Comparison of ENCODE assay signal across 8 cellular contexts in the genomic region with DNA sequence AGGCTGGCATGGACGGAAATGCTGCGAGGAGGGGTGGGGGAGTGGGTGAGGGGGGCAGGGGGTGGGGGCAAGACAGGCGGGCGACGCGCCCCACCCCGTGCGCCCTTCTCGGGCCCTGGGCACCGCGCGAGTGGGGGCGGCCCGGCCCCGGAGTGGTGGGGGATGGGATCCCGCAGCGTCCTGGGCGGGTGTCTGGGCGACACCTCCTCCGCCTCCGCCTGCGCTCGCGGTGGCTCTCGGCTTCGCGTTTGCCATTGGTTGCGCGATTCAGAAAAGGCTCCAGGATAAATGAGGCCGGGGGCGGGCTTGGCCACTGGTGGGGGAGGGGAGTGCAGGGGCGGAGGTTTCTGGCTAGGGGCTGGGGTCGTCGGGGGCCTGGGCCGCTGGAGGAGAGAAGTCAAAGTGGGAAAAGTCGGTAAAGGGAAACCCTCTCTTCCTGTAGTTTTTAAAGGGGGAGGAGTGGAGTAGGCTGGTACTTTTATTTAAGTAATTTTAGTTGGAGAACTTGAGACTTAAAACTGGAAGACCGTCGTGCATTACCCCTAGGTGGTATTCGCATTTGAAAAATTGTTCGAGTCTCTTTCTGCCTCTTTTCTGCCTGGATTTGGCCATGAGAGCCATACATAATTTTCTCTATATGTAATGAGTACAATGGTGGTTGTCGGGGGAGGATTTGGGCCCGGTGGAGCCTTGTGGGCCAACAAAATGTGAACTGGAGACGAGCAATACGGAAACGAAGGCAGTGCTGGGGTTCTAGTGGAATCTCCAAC. TPM values are rescaled to one million over a fixed set of nuclear protein-coding genes. Genes with fewer than 3 reads are reported as not detected.
DNase-seq lines count a peak whose midpoint lies in the region; ATAC-seq and TF ChIP-seq lines count a peak whose summit lies in the region.

No MANE protein-coding gene starts in this region.

- H3K4me3 ChIP-seq in WI38 (ENCODE audit: low read depth, low read length), result peak overlapping the region; percentile 86
- H3K4me3 ChIP-seq in fibroblast of mammary gland (ENCODE audit: control insufficient read depth, low read depth, low read length), result peak overlapping the region; percentile 56
- H3K4me3 ChIP-seq in spleen, result peak overlapping the region in 6 of 8 donors; percentile 19 to 66 (median 30)
- no peak overlapping the region for H3K4me3 ChIP-seq in thyroid gland (replicated peaks in 1 of 3)

- TF ChIP-seq POLR2A in GM10847 (IDR thresholded peaks at IDR 0.05; ENCODE audit: extremely low read depth, insufficient read length) (peak; percentile 19), spleen (IDR thresholded peaks at IDR 0.05) (no peak), thyroid gland (IDR thresholded peaks at IDR 0.05) (no peak)

- H3K36me3 ChIP-seq in spleen, result no peaks in the 10 kb centered on the region
- no peaks in the 10 kb centered on the region for H3K36me3 ChIP-seq in thyroid gland

- TF ChIP-seq CTCF in WI38 (IDR thresholded peaks at IDR 0.05; ENCODE audit: low read depth, low read length), result no peak
- TF ChIP-seq CTCF in fibroblast of mammary gland (conservative IDR thresholded peaks at IDR 0.05; ENCODE audit: control insufficient read depth, insufficient read depth, low read depth, low read length), result no peak
- TF ChIP-seq CTCF in spleen (IDR thresholded peaks at IDR 0.05 in 8 of 11, conservative IDR thresholded peaks at IDR 0.05 in 3 of 11), result no peak
- no peak for TF ChIP-seq CTCF in thyroid gland (IDR thresholded peaks at IDR 0.05)

- H3K27ac ChIP-seq in spleen, result no peak overlapping the region
- H3K27ac ChIP-seq in thyroid gland, result no peak overlapping the region

- DNase-seq in NCI-H2081 (lab: John Stamatoyannopoulos, UW) (peak; percentile 97 to 98), fibroblast of mammary gland (ENCODE audit: low read depth) (no peak), spleen (peak; percentile 77), thyroid gland (no peak)

- 3 to 6% (median 4%) methylated on average over 32 to 45 of the region's 45 CpGs for WGBS in spleen, 5 donors
- WGBS in thyroid gland, 2 donors, result 15 to 19% methylated on average over 20 to 28 of the region's 45 CpGs

- peaks cover 41 to 68% (median 59%) of the 10 kb centered on the region in 6 donors for H3K4me1 ChIP-seq in spleen
- peaks cover 23 to 45% of the 10 kb centered on the region in 2 donors for H3K4me1 ChIP-seq in thyroid gland

- ATAC-seq in HG02678 (IDR thresholded peaks at IDR 0.05; ENCODE audit: unreplicated experiment) (peak; percentile 30), GM21515 (IDR thresholded peaks at IDR 0.05; ENCODE audit: unreplicated experiment) (no peak)

- H3K9me3 ChIP-seq in spleen, result peaks cover 0 to 22% (median 0%) of the 10 kb centered on the region in 8 donors
- no peaks in the 10 kb centered on the region for H3K9me3 ChIP-seq in thyroid gland

- intact Hi-C loops in spleen (cut with DNase I; ENCODE audit: low total_unique reads) (no loop called here), thyroid gland (cut with DNase I) (no loop called here)

- H3K27me3 ChIP-seq in spleen (replicated peaks in 1 of 7) (peaks cover 14 to 100% (median 100%) of the 10 kb centered on the region in 7 donors), thyroid gland (peaks cover 89% of the 10 kb centered on the region)

RNA-seq across cellular contexts. Expression of a gene that starts 1.0 kb away (rescaled TPM):
- total RNA-seq in spleen (1 to 10 TPM; 1.0 to 6.8 (median 1.7) TPM), thyroid gland (1 to 10 TPM in 3 of 4 donors, under 1 TPM in 1; 0.67 to 5.2 (median 3.4) TPM)
- polyA plus RNA-seq in spleen, result 1 to 10 TPM in 1 of 3 donors, under 1 TPM in 2; 0.17 to 2.2 (median 0.22) TPM

Comparison
In these comparisons a context has a peak if more than half of its experiments do, and no peak if none do; other contexts are left out.
1. DNase-seq: peak in NCI-H2081 (2 of 2) and spleen (single experiment); none in fibroblast of mammary gland (single experiment) and thyroid gland (0 of 2).
2. H3K4me3 ChIP-seq: peak in WI38 (single experiment), fibroblast of mammary gland (single experiment) and spleen (6 of 8); none in thyroid gland (0 of 3).